ENCODE assay signal across 8 cellular contexts in genomic region chr21:34845521-34846213, GRCh38.
DNase-seq lines count a peak whose midpoint lies in the region; ATAC-seq and TF ChIP-seq lines count a peak whose summit lies in the region.

No MANE protein-coding gene starts in this region.

- ATAC-seq in GM18499 (IDR thresholded peaks at IDR 0.05; ENCODE audit: insufficient read depth, unreplicated experiment) (peak; percentile 89), GM21723 (IDR thresholded peaks at IDR 0.05; ENCODE audit: unreplicated experiment) (peak; percentile 86), gastroesophageal sphincter (no peak)
- ATAC-seq in stimulated activated memory B cell treated with anti-CD40 and anti-IgM and Interleukin-4, amounts not matched to agents 10 μg/mL and 1 μg/mL and 100 μg/mL, for 72 hours = peak; percentile 95

- peaks cover 41% of the 10 kb centered on the region for H3K4me1 Mint-ChIP-seq in activated CD4-positive, alpha-beta memory T cell treated with anti-CD3 and anti-CD28 coated beads, Interleukin-2, amount 10 ng/mL, durations not matched to agents 7 days and 5 days
- H3K4me1 Mint-ChIP-seq in stimulated activated memory B cell treated with anti-CD40 and anti-IgM and Interleukin-4, amounts not matched to agents 10 μg/mL and 1 μg/mL and 100 μg/mL, for 72 hours = peaks cover 43% of the 10 kb centered on the region

- peaks cover 55% of the 10 kb centered on the region for H3K36me3 Mint-ChIP-seq in activated CD4-positive, alpha-beta memory T cell treated with anti-CD3 and anti-CD28 coated beads, Interleukin-2, amount 10 ng/mL, durations not matched to agents 7 days and 5 days (ENCODE audit: low read depth)
- peaks cover 53% of the 10 kb centered on the region for H3K36me3 Mint-ChIP-seq in stimulated activated memory B cell treated with anti-CD40 and anti-IgM and Interleukin-4, amounts not matched to agents 10 μg/mL and 1 μg/mL and 100 μg/mL, for 72 hours

- TF ChIP-seq CTCF in gastroesophageal sphincter (IDR thresholded peaks at IDR 0.05) = no peak

- CTCF ChIA-PET in activated CD4-positive, alpha-beta memory T cell treated with anti-CD3 and anti-CD28 coated beads, Interleukin-2, amount 10 ng/mL, durations not matched to agents 7 days and 5 days (lab: Charles Lee) = interaction anchor here (1.0 to 1.6 kb wide), 5 partner anchors 20 to 100 kb away, joined by 3 to 5 read pairs (median 3); no protein-coding TSS in a partner anchor

- H3K9me3 Mint-ChIP-seq in activated CD4-positive, alpha-beta memory T cell treated with anti-CD3 and anti-CD28 coated beads, Interleukin-2, amount 10 ng/mL, durations not matched to agents 7 days and 5 days = no peaks in the 10 kb centered on the region
- H3K9me3 Mint-ChIP-seq in stimulated activated memory B cell treated with anti-CD40 and anti-IgM and Interleukin-4, amounts not matched to agents 10 μg/mL and 1 μg/mL and 100 μg/mL, for 72 hours = no peaks in the 10 kb centered on the region

- H3K27ac Mint-ChIP-seq in activated CD4-positive, alpha-beta memory T cell treated with anti-CD3 and anti-CD28 coated beads, Interleukin-2, amount 10 ng/mL, durations not matched to agents 7 days and 5 days = no peak overlapping the region
- H3K27ac Mint-ChIP-seq in stimulated activated memory B cell treated with anti-CD40 and anti-IgM and Interleukin-4, amounts not matched to agents 10 μg/mL and 1 μg/mL and 100 μg/mL, for 72 hours = peak overlapping the region; percentile 62

- peak overlapping the region in 1 of 4 donors; percentile 4 for H3K27ac ChIP-seq in gastroesophageal sphincter

- 70 to 77% methylated on average over 2 to 5 of the region's 6 CpGs for WGBS in gastroesophageal sphincter (ENCODE audit: low coverage in 1 of 2), 2 donors

- peak overlapping the region; percentile 1 for H3K4me3 Mint-ChIP-seq in activated CD4-positive, alpha-beta memory T cell treated with anti-CD3 and anti-CD28 coated beads, Interleukin-2, amount 10 ng/mL, durations not matched to agents 7 days and 5 days
- peak overlapping the region; percentile 45 for H3K4me3 Mint-ChIP-seq in stimulated activated memory B cell treated with anti-CD40 and anti-IgM and Interleukin-4, amounts not matched to agents 10 μg/mL and 1 μg/mL and 100 μg/mL, for 72 hours

- H3K4me3 ChIP-seq in gastroesophageal sphincter = no peak overlapping the region

- in situ Hi-C loops in KBM-7 (cut with MboI; ENCODE audit: low pct_unique_long_range_greater_than_20kb, low sequenced_read_pairs) = no loop called here

- peaks cover 2% of the 10 kb centered on the region for H3K27me3 Mint-ChIP-seq in activated CD4-positive, alpha-beta memory T cell treated with anti-CD3 and anti-CD28 coated beads, Interleukin-2, amount 10 ng/mL, durations not matched to agents 7 days and 5 days
- no peaks in the 10 kb centered on the region for H3K27me3 Mint-ChIP-seq in stimulated activated memory B cell treated with anti-CD40 and anti-IgM and Interleukin-4, amounts not matched to agents 10 μg/mL and 1 μg/mL and 100 μg/mL, for 72 hours

- peaks cover under 1% of the 10 kb centered on the region for H3K27me3 ChIP-seq in gastroesophageal sphincter

- POLR2A ChIA-PET in activated CD4-positive, alpha-beta memory T cell treated with anti-CD3 and anti-CD28 coated beads, Interleukin-2, amount 10 ng/mL, durations not matched to agents 7 days and 5 days (lab: Charles Lee) = interaction anchor here (0.7 to 3.3 kb wide), 9 partner anchors 9 to 204 kb away, joined by 3 to 24 read pairs (median 4); no protein-coding TSS in a partner anchor

- H3K9me3 ChIP-seq in gastroesophageal sphincter = no peaks in the 10 kb centered on the region

- no peak for TF ChIP-seq EP300 in gastroesophageal sphincter (IDR thresholded peaks at IDR 0.05)

- peaks cover 0 to 30% (median 3%) of the 10 kb centered on the region in 3 donors for H3K4me1 ChIP-seq in gastroesophageal sphincter

- no peaks in the 10 kb centered on the region for H3K36me3 ChIP-seq in gastroesophageal sphincter

- peak; percentile 47 for DNase-seq in KBM-7
- peak; percentile 83 for DNase-seq in activated CD4-positive, alpha-beta memory T cell treated with anti-CD3 and anti-CD28 coated beads, Interleukin-2, amount 10 ng/mL, durations not matched to agents 7 days and 5 days
- peak; percentile 23 for DNase-seq in germinal center (ENCODE audit: low spot score)
- DNase-seq in GF-D8 (lab: John Stamatoyannopoulos, UW) = no peak

- TF ChIP-seq POLR2A in gastroesophageal sphincter (IDR thresholded peaks at IDR 0.05) = no peak
